In genomic region chr19:14122924-14123323, GRCh38 we compare ENCODE assay signal across 15 cellular contexts. TPM values are rescaled to one million over a fixed set of nuclear protein-coding genes. Genes with fewer than 3 reads are reported as not detected.
DNase-seq lines count a peak whose midpoint lies in the region; ATAC-seq and TF ChIP-seq lines count a peak whose summit lies in the region.
"Had no signal": no experiment of that assay in that cellular context is flagged by ENCODE, and none has a peak within 500 bp of the region (broad histone marks: within the 10 kb centered on the region; RNA-seq: fewer than 3 reads in every experiment).

No MANE protein-coding gene starts in this region.

- CTCF ChIA-PET in activated CD8-positive, alpha-beta memory T cell treated with anti-CD3 and anti-CD28 coated beads, Interleukin-2, amount 10 ng/mL, durations not matched to agents 7 days and 5 days (lab: Charles Lee): interaction anchor here (1.1 to 1.4 kb wide), 2 partner anchors 14 to 295 kb away, joined by 3 to 6 read pairs; partner anchors contain the start of gene ASF1B
- CTCF ChIA-PET in RWPE1 (lab: Yijun Ruan, JAX): no interaction called here

- TF ChIP-seq CTCF in RWPE1 (conservative IDR thresholded peaks at IDR 0.05; ENCODE audit: low read depth): no peak
- TF ChIP-seq CTCF in endothelial cell (IDR thresholded peaks at IDR 0.05; ENCODE audit: unreplicated experiment): no peak

- no peak for ATAC-seq in activated CD8-positive, alpha-beta memory T cell treated with anti-CD3 and anti-CD28 coated beads, Interleukin-2, amount 10 ng/mL, durations not matched to agents 7 days and 5 days
- ATAC-seq: GM23338 had no signal

- no peak overlapping the region for H3K4me3 Mint-ChIP-seq in activated CD8-positive, alpha-beta memory T cell treated with anti-CD3 and anti-CD28 coated beads, Interleukin-2, amount 10 ng/mL, durations not matched to agents 7 days and 5 days
- H3K4me3 Mint-ChIP-seq in endothelial cell (ENCODE audit: unreplicated experiment): peak overlapping the region; percentile 62
- H3K4me3 Mint-ChIP-seq: CD4-positive, alpha-beta T cell; GM23338 had no signal

- POLR2A ChIA-PET in RWPE1 (lab: Yijun Ruan, JAX; ENCODE audit: low non-redundant PET): interaction anchor here (0.5 kb wide), 1 partner anchor 33 kb away, joined by 3 read pairs; no protein-coding TSS in a partner anchor

- no peaks in the 10 kb centered on the region for H3K27me3 Mint-ChIP-seq in activated CD8-positive, alpha-beta memory T cell treated with anti-CD3 and anti-CD28 coated beads, Interleukin-2, amount 10 ng/mL, durations not matched to agents 7 days and 5 days
- peaks cover 6% of the 10 kb centered on the region for H3K27me3 Mint-ChIP-seq in endothelial cell (ENCODE audit: unreplicated experiment)
- H3K27me3 Mint-ChIP-seq: CD4-positive, alpha-beta T cell had no signal

- no peak for DNase-seq in activated CD8-positive, alpha-beta memory T cell treated with anti-CD3 and anti-CD28 coated beads, Interleukin-2, amount 10 ng/mL, durations not matched to agents 7 days and 5 days
- DNase-seq in activated CD8-positive, alpha-beta memory T cell treated with anti-CD3 and anti-CD28 coated beads for 24 hours: no peak
- no peak for DNase-seq in RWPE1 (ENCODE audit: low spot score)
- DNase-seq in endothelial cell (ENCODE audit: low spot score): no peak
- no peak for DNase-seq in medulla oblongata (ENCODE audit: extremely low spot score)
- no peak for DNase-seq in cerebellar cortex (ENCODE audit: low spot score)
- no peak for DNase-seq in NCI-H2029 treated with DMSO at 0.1 percent for 48 hours (lab: John Stamatoyannopoulos, UW)
- DNase-seq: ACHN; C1 segment of cervical spinal cord; CD4-positive, alpha-beta T cell; DND-41; GDM1; H7 had no signal

- peaks cover 26% of the 10 kb centered on the region for H3K36me3 Mint-ChIP-seq in activated CD8-positive, alpha-beta memory T cell treated with anti-CD3 and anti-CD28 coated beads, Interleukin-2, amount 10 ng/mL, durations not matched to agents 7 days and 5 days
- H3K36me3 Mint-ChIP-seq in endothelial cell (ENCODE audit: low read depth, unreplicated experiment): peaks cover 9% of the 10 kb centered on the region

- peak overlapping the region; percentile 98 for H3K27ac ChIP-seq in RWPE1

- no peaks in the 10 kb centered on the region for H3K9me3 Mint-ChIP-seq in activated CD8-positive, alpha-beta memory T cell treated with anti-CD3 and anti-CD28 coated beads, Interleukin-2, amount 10 ng/mL, durations not matched to agents 7 days and 5 days (ENCODE audit: low read depth)
- no peaks in the 10 kb centered on the region for H3K9me3 Mint-ChIP-seq in endothelial cell (ENCODE audit: unreplicated experiment)
- H3K9me3 Mint-ChIP-seq: CD4-positive, alpha-beta T cell; GM23338 had no signal

- H3K4me1 Mint-ChIP-seq in activated CD8-positive, alpha-beta memory T cell treated with anti-CD3 and anti-CD28 coated beads, Interleukin-2, amount 10 ng/mL, durations not matched to agents 7 days and 5 days: peaks cover 11% of the 10 kb centered on the region
- peaks cover 14% of the 10 kb centered on the region for H3K4me1 Mint-ChIP-seq in endothelial cell (ENCODE audit: unreplicated experiment)

- peak overlapping the region; percentile 3 for H3K27ac Mint-ChIP-seq in activated CD8-positive, alpha-beta memory T cell treated with anti-CD3 and anti-CD28 coated beads, Interleukin-2, amount 10 ng/mL, durations not matched to agents 7 days and 5 days
- H3K27ac Mint-ChIP-seq in endothelial cell (ENCODE audit: unreplicated experiment): no peak overlapping the region
- H3K27ac Mint-ChIP-seq: CD4-positive, alpha-beta T cell; GM23338 had no signal

RNA-seq across cellular contexts. Expression of gene PRKACA, which starts 5.4 kb away (rescaled TPM):
- total RNA-seq in activated CD8-positive, alpha-beta memory T cell treated with anti-CD3 and anti-CD28 coated beads, Interleukin-2, amount 10 ng/mL, durations not matched to agents 7 days and 5 days: 10 to 100 TPM; 42.3 to 65.4 TPM
- total RNA-seq in endothelial cell (ENCODE audit: unreplicated experiment): 122 TPM

RNA-seq across cellular contexts. Expression of gene ASF1B, which starts 13.5 kb away (rescaled TPM):
- 100 to 1,000 TPM; 117 to 124 TPM for total RNA-seq in activated CD8-positive, alpha-beta memory T cell treated with anti-CD3 and anti-CD28 coated beads, Interleukin-2, amount 10 ng/mL, durations not matched to agents 7 days and 5 days
- 7.1 TPM for total RNA-seq in endothelial cell (ENCODE audit: unreplicated experiment)

RNA-seq across cellular contexts. Expression of gene SAMD1, which starts 32.4 kb away (rescaled TPM):
- total RNA-seq in activated CD8-positive, alpha-beta memory T cell treated with anti-CD3 and anti-CD28 coated beads, Interleukin-2, amount 10 ng/mL, durations not matched to agents 7 days and 5 days: 10 to 100 TPM; 60.4 to 81.9 TPM
- 29.5 TPM for total RNA-seq in endothelial cell (ENCODE audit: unreplicated experiment)

RNA-seq across cellular contexts. Expression of gene C19orf67, which starts 37.3 kb away (rescaled TPM):
- total RNA-seq in activated CD8-positive, alpha-beta memory T cell treated with anti-CD3 and anti-CD28 coated beads, Interleukin-2, amount 10 ng/mL, durations not matched to agents 7 days and 5 days: not detected
- not detected for total RNA-seq in endothelial cell (ENCODE audit: unreplicated experiment)
- total RNA-seq: A172; CD4-positive, alpha-beta T cell; GM23338 had no signal

RNA-seq across cellular contexts. Expression of gene MISP3, which starts 50.3 kb away (rescaled TPM):
- 1 to 10 TPM; 1.4 to 2.4 TPM for total RNA-seq in activated CD8-positive, alpha-beta memory T cell treated with anti-CD3 and anti-CD28 coated beads, Interleukin-2, amount 10 ng/mL, durations not matched to agents 7 days and 5 days
- total RNA-seq in endothelial cell (ENCODE audit: unreplicated experiment): not detected

Comparison
In these comparisons a context has a peak if more than half of its experiments do, and no peak if none do; other contexts are left out.
1. RNA of gene ASF1B, which starts 13.5 kb away (total RNA-seq): 117 to 124 TPM in activated CD8-positive, alpha-beta memory T cell treated with anti-CD3 and anti-CD28 coated beads, Interleukin-2, amount 10 ng/mL, durations not matched to agents 7 days and 5 days; 7.1 TPM in endothelial cell (single experiment); every median in the first group is over 10 times any median in the second.